ENCODE assay signal across 26 cellular contexts in genomic region chr11:25432376-25432775, GRCh38.
"Had no signal": no experiment of that assay in that cellular context is flagged by ENCODE, and none has a peak within 500 bp of the region (broad histone marks: within the 10 kb centered on the region; RNA-seq: fewer than 3 reads in every experiment).

No MANE protein-coding gene starts in this region.

- H3K27ac ChIP-seq: neural progenitor cell, ovary, parathyroid adenoma, psoas muscle, right lobe of liver, sigmoid colon, stomach, thoracic aorta, thyroid gland, tibial nerve, upper lobe of left lung, vagina had no signal

- H3K9me3 ChIP-seq: ovary, psoas muscle, right lobe of liver, sigmoid colon, stomach, thoracic aorta, thyroid gland, tibial nerve, upper lobe of left lung, vagina had no signal

- H3K4me2 ChIP-seq: neural progenitor cell had no signal

- FAIRE-seq: small intestine, urothelium cell line had no signal

- DNase-seq: natural killer cell; occipital lobe; ovary; posterior cingulate gyrus; psoas muscle; right cardiac atrium; right lobe of liver; sigmoid colon; small intestine; stimulated activated CD4-positive, alpha-beta T cell treated with anti-CD3 and anti-CD28 coated beads, Interleukin-15, amount 100 ng/mL, for 24 hours; stimulated activated CD4-positive, alpha-beta T cell treated with anti-CD3 and anti-CD28 coated beads, Interleukin-2, amount 100 ng/mL, for 24 hours; stimulated activated CD4-positive, alpha-beta T cell treated with anti-CD3 and anti-CD28 coated beads, Interleukin-2, amount 100 ng/mL, for 48 hours; stimulated activated CD4-positive, alpha-beta T cell treated with anti-CD3 and anti-CD28 coated beads, Interleukin-4, amount 100 ng/mL, for 24 hours; stimulated activated naive B cell treated with anti-CD40 and anti-IgM and Interleukin-4, amounts not matched to agents 10 μg/mL and 1 μg/mL and 100 μg/mL, for 72 hours; stimulated activated naive CD4-positive, alpha-beta T cell treated with Interleukin-2 at 50 U/mL for 16 hours; stomach; thyroid gland; trophoblast cell; upper lobe of left lung had no signal

- H3K4me1 ChIP-seq: neural progenitor cell, parathyroid adenoma, psoas muscle, right lobe of liver, sigmoid colon, stomach, thyroid gland, tibial nerve, upper lobe of left lung, vagina had no signal

- H3K36me3 ChIP-seq: neural progenitor cell, ovary, right lobe of liver, sigmoid colon, stomach, thoracic aorta, thyroid gland, tibial nerve, upper lobe of left lung, vagina had no signal

- H2AFZ ChIP-seq: parathyroid adenoma had no signal

- H3K27me3 ChIP-seq: neural progenitor cell, ovary, right lobe of liver, sigmoid colon, stomach, thyroid gland, tibial nerve, upper lobe of left lung, vagina had no signal

- H3K4me3 ChIP-seq: neural progenitor cell, ovary, psoas muscle, right lobe of liver, sigmoid colon, stomach, thoracic aorta, thyroid gland, tibial nerve, upper lobe of left lung, vagina had no signal

- ATAC-seq: natural killer cell; psoas muscle; right cardiac atrium; right lobe of liver; stimulated activated effector memory CD8-positive, alpha-beta T cell treated with anti-CD3 and anti-CD28 coated beads, Interleukin-12 subunit alpha, Interleukin-12 subunit beta, amount 100 ng/mL, for 72 hours; stimulated activated naive B cell treated with anti-CD40 and anti-IgM and Interleukin-4, amounts not matched to agents 10 μg/mL and 1 μg/mL and 100 μg/mL, for 72 hours had no signal

- H3K79me2 ChIP-seq: parathyroid adenoma had no signal
